19 cellular contexts compared by ENCODE assay signal in the genomic region with DNA sequence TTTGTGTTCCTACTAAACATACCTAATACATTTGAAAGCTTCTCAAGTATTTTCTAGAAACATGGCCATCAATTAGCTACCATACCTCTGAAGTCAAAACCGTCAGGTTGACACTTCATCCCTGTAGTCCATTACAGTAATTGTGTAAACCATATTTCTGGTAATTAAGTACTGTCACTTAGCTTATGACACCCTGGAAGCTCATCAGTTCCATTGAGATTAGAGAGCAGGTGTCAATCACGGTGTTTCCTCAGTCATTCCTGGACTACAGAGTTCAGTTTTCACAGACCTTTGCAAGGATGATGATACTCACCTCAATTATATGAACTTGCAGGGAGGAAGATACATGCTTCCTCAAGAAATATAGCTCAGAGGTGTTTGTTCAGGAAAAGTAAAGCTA.
"Had no signal": no experiment of that assay in that cellular context is flagged by ENCODE, and none has a peak within 500 bp of the region (broad histone marks: within the 10 kb centered on the region; RNA-seq: fewer than 3 reads in every experiment).

No MANE protein-coding gene starts in this region.

- ATAC-seq: foreskin keratinocyte; gastroesophageal sphincter; heart left ventricle; left cardiac atrium; left lung; left ventricle myocardium superior; lower lobe of right lung; mucosa of descending colon; naive thymus-derived CD8-positive, alpha-beta T cell had no signal

- H3K27ac ChIP-seq: coronary artery, dorsolateral prefrontal cortex, esophagus muscularis mucosa, foreskin keratinocyte, gastroesophageal sphincter, heart left ventricle, left lung, lower lobe of right lung had no signal

- H3K4me1 Mint-ChIP-seq: mesothelial cell of epicardium; naive B cell; naive thymus-derived CD8-positive, alpha-beta T cell had no signal

- H3K36me3 ChIP-seq: esophagus muscularis mucosa, gastroesophageal sphincter, heart left ventricle, left lung, lower lobe of right lung had no signal

- H3K27me3 ChIP-seq: dorsolateral prefrontal cortex, esophagus muscularis mucosa, foreskin keratinocyte, gastroesophageal sphincter, heart left ventricle, left lung had no signal

- H3K4me1 ChIP-seq: esophagus muscularis mucosa, foreskin keratinocyte, heart left ventricle, left lung, lower lobe of right lung had no signal

- H3K36me3 Mint-ChIP-seq: mesothelial cell of epicardium; naive B cell; naive thymus-derived CD8-positive, alpha-beta T cell had no signal

- H3K4me3 Mint-ChIP-seq: mesothelial cell of epicardium; naive B cell; naive thymus-derived CD8-positive, alpha-beta T cell had no signal

- DNase-seq: dermis blood vessel endothelial cell; dorsolateral prefrontal cortex; effector CD4-positive, alpha-beta T cell; effector memory CD4-positive, alpha-beta T cell; foreskin keratinocyte; heart left ventricle; hippocampal formation; left cardiac atrium; left lung; left ventricle myocardium superior; lower lobe of right lung; mesenchymal stem cell; mucosa of descending colon; naive B cell; naive thymus-derived CD8-positive, alpha-beta T cell had no signal

- H3K9me3 ChIP-seq: lower lobe of right lung had no signal

- H3K27ac Mint-ChIP-seq: mesothelial cell of epicardium; naive B cell; naive thymus-derived CD8-positive, alpha-beta T cell had no signal

- H3K27me3 Mint-ChIP-seq: naive B cell; naive thymus-derived CD8-positive, alpha-beta T cell had no signal

- H3K4me3 ChIP-seq: coronary artery, dorsolateral prefrontal cortex, esophagus muscularis mucosa, gastroesophageal sphincter, heart left ventricle, left lung, lower lobe of right lung, mucosa of descending colon had no signal
